Comparison of ENCODE assay signal across 28 cellular contexts in the genomic region with DNA sequence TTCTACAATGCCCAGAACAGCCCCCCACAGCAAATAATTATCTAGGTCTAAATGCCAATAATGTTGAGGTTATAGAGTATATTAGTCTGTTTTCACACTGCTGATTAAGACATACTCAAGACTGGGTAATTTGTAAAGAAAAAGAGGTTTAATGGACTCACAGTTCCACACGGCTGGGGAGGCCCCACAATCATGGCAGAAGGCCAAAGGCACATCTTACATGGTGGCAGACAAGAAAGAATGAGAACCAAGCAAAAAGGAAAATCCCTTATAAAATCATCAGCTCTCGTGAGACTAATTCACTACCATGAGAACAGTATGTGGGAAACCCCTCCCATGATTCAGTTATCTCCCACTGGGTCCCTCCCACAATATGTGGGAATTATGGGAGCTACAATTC. TPM values are rescaled to one million over a fixed set of nuclear protein-coding genes. Genes with fewer than 3 reads are reported as not detected.
DNase-seq lines count a peak whose midpoint lies in the region; ATAC-seq, FAIRE-seq and TF ChIP-seq lines count a peak whose summit lies in the region.
"Had no signal": no experiment of that assay in that cellular context is flagged by ENCODE, and none has a peak within 500 bp of the region (broad histone marks: within the 10 kb centered on the region; RNA-seq: fewer than 3 reads in every experiment).

No MANE protein-coding gene starts in this region.

- peak overlapping the region; percentile 41 for H3K4me3 Mint-ChIP-seq in MCF 10A (ENCODE audit: unreplicated experiment)
- H3K4me3 Mint-ChIP-seq in activated CD4-positive, alpha-beta memory T cell treated with anti-CD3 and anti-CD28 coated beads for 36 hours = peak overlapping the region; percentile 56

- TF ChIP-seq CTCF in MCF 10A (IDR thresholded peaks at IDR 0.05; ENCODE audit: unreplicated experiment) (no peak), breast epithelium (IDR thresholded peaks at IDR 0.05) (no peak), tibial artery (IDR thresholded peaks at IDR 0.05) (no peak)

- no peak for DNase-seq in MCF 10A (ENCODE audit: unreplicated experiment)
- no peak for DNase-seq in breast epithelium (ENCODE audit: low spot score in 2 of 2)
- DNase-seq in activated CD4-positive, alpha-beta memory T cell treated with anti-CD3 and anti-CD28 coated beads for 36 hours = no peak
- DNase-seq in mesenteric fat pad (ENCODE audit: low spot score) = peak; percentile 37
- DNase-seq in tibial artery = no peak
- no peak for DNase-seq in DMS53 treated with DMSO at 0.1 percent for 48 hours (lab: John Stamatoyannopoulos, UW; ENCODE audit: unreplicated experiment)
- DNase-seq in H54 (ENCODE audit: insufficient read length, low spot score) = no peak
- DNase-seq: activated CD4-positive, alpha-beta T cell treated with anti-CD3 and anti-CD28 coated beads, Interleukin-2, amount 10 ng/mL, durations not matched to agents 24 days and 14 days; activated gamma-delta T cell treated with Interleukin-2 at 50 U/mL for 16 hours; CD4-positive, alpha-beta memory T cell; cerebellar nuclear complex; DMS153; glutamatergic neuron; Karpas-422; NCI-H2171; NCI-H524; NK-92 treated with Interleukin-12 subunit alpha and Interleukin-12 subunit beta, amount 100 ng/mL, for 24 hours; SHP77 treated with DMSO at 0.1 percent for 48 hours; stimulated activated CD4-positive, alpha-beta T cell treated with anti-CD3 and anti-CD28 coated beads, Interleukin-1b, Interleukin-23, amount 100 ng/mL, for 48 hours; SW 1271; upper lobe of left lung had no signal

- H3K27ac Mint-ChIP-seq in MCF 10A (ENCODE audit: low read depth, unreplicated experiment) = peak overlapping the region; percentile 31
- no peak overlapping the region for H3K27ac Mint-ChIP-seq in activated CD4-positive, alpha-beta memory T cell treated with anti-CD3 and anti-CD28 coated beads for 36 hours

- H3K4me3 ChIP-seq in breast epithelium (no peak overlapping the region), tibial artery (no peak overlapping the region)
- H3K4me3 ChIP-seq: lung, upper lobe of left lung had no signal

- H3K4me1 Mint-ChIP-seq in MCF 10A (ENCODE audit: insufficient read depth, unreplicated experiment) = peaks cover 23% of the 10 kb centered on the region
- peaks cover 24% of the 10 kb centered on the region for H3K4me1 Mint-ChIP-seq in activated CD4-positive, alpha-beta memory T cell treated with anti-CD3 and anti-CD28 coated beads for 36 hours (ENCODE audit: low read depth)

- TF ChIP-seq POLR2A in breast epithelium (IDR thresholded peaks at IDR 0.05) = no peak
- TF ChIP-seq POLR2A in H54 (IDR thresholded peaks at IDR 0.05; ENCODE audit: low read depth, low read length) = no peak

- no peaks in the 10 kb centered on the region for H3K36me3 Mint-ChIP-seq in MCF 10A (ENCODE audit: insufficient read depth, unreplicated experiment)
- peaks cover 19% of the 10 kb centered on the region for H3K36me3 Mint-ChIP-seq in activated CD4-positive, alpha-beta memory T cell treated with anti-CD3 and anti-CD28 coated beads for 36 hours

- no peak for ATAC-seq in HG02763 (IDR thresholded peaks at IDR 0.05; ENCODE audit: unreplicated experiment)
- ATAC-seq: Panc1 had no signal

- H3K9me3 Mint-ChIP-seq in MCF 10A (ENCODE audit: unreplicated experiment) = peaks cover 15% of the 10 kb centered on the region
- H3K9me3 Mint-ChIP-seq in activated CD4-positive, alpha-beta memory T cell treated with anti-CD3 and anti-CD28 coated beads for 36 hours = peaks cover 16% of the 10 kb centered on the region

- intact Hi-C loops in MCF 10A (cut with micrococcal nuclease) = no loop called here
- intact Hi-C loops in breast epithelium (cut with DNase I; ENCODE audit: low total_unique reads) = no loop called here
- intact Hi-C loops in activated CD4-positive, alpha-beta memory T cell treated with anti-CD3 and anti-CD28 coated beads for 36 hours (cut with micrococcal nuclease) = no loop called here
- intact Hi-C loops in tibial artery (cut with DNase I; ENCODE audit: low total_unique reads) = loop anchor here (5.0 to 10.0 kb wide), 2 partner anchors 270 to 392 kb away; partner anchors contain the start of genes CFAP20, USB1 and ZNF319

- no peak for FAIRE-seq in H54 (lab: Jason Lieb, UNC)
- FAIRE-seq: astrocyte, G401.6, H1 had no signal

- H3K27me3 Mint-ChIP-seq in MCF 10A (ENCODE audit: insufficient read depth, unreplicated experiment) = no peaks in the 10 kb centered on the region
- H3K27me3 Mint-ChIP-seq in activated CD4-positive, alpha-beta memory T cell treated with anti-CD3 and anti-CD28 coated beads for 36 hours = peaks cover 2% of the 10 kb centered on the region
- H3K27me3 Mint-ChIP-seq: activated CD4-positive, alpha-beta T cell treated with anti-CD3 and anti-CD28 coated beads, Interleukin-2, amount 10 ng/mL, durations not matched to agents 24 days and 14 days; CD4-positive, alpha-beta memory T cell had no signal

- no peaks in the 10 kb centered on the region for H3K9me3 ChIP-seq in breast epithelium
- H3K9me3 ChIP-seq in tibial artery = no peaks in the 10 kb centered on the region
- H3K9me3 ChIP-seq: upper lobe of left lung had no signal

- H3K4me1 ChIP-seq in breast epithelium = peaks cover 0 to 5% of the 10 kb centered on the region in 2 donors
- peaks cover 0 to 28% (median 23%) of the 10 kb centered on the region in 4 donors for H3K4me1 ChIP-seq in tibial artery

- CTCF ChIA-PET in MCF 10A (lab: Yijun Ruan, JAX) = no interaction called here
- CTCF ChIA-PET in activated CD4-positive, alpha-beta memory T cell treated with anti-CD3 and anti-CD28 coated beads for 36 hours (lab: Charles Lee) = no interaction called here

- POLR2A ChIA-PET in MCF 10A (lab: Yijun Ruan, JAX) = no interaction called here
- POLR2A ChIA-PET in activated CD4-positive, alpha-beta memory T cell treated with anti-CD3 and anti-CD28 coated beads for 36 hours (lab: Charles Lee) = no interaction called here

- no TSS peak for BruUV-seq in MCF 10A (replicated peaks; lab: Mats Ljungman, UMichigan)

- H3K36me3 ChIP-seq in breast epithelium = no peaks in the 10 kb centered on the region
- no peaks in the 10 kb centered on the region for H3K36me3 ChIP-seq in tibial artery
- H3K36me3 ChIP-seq: upper lobe of left lung had no signal

- no peak overlapping the region for H3K27ac ChIP-seq in breast epithelium
- H3K27ac ChIP-seq in tibial artery = peak overlapping the region; percentile 11 to 59
- H3K27ac ChIP-seq: upper lobe of left lung had no signal

- H3K27me3 ChIP-seq in breast epithelium (no peaks in the 10 kb centered on the region), tibial artery (no peaks in the 10 kb centered on the region)
- H3K27me3 ChIP-seq: upper lobe of left lung had no signal

RNA-seq across cellular contexts. Expression of gene KATNB1, which starts 2.9 kb away (rescaled TPM):
- 22.7 and 30.6 TPM in 2 replicates for total RNA-seq in MCF 10A (2022)
- total RNA-seq in breast epithelium = 10 to 100 TPM; 15.5 to 20.9 (median 17.0) TPM
- 10 to 100 TPM; 30.6 to 31.6 TPM for total RNA-seq in activated CD4-positive, alpha-beta memory T cell treated with anti-CD3 and anti-CD28 coated beads for 36 hours
- 14.4 TPM for total RNA-seq in mesenteric fat pad

RNA-seq across cellular contexts. Expression of gene DRC7, which starts 38.1 kb away (rescaled TPM):
- not detected in 2 replicates for total RNA-seq in MCF 10A (2022)
- total RNA-seq in breast epithelium = 1 to 10 TPM in 1 of 3 donors, not detected in 2; 1.5 TPM
- total RNA-seq in activated CD4-positive, alpha-beta memory T cell treated with anti-CD3 and anti-CD28 coated beads for 36 hours = not detected
- not detected for total RNA-seq in mesenteric fat pad
- total RNA-seq: activated CD4-positive, alpha-beta T cell treated with anti-CD3 and anti-CD28 coated beads, Interleukin-2, amount 10 ng/mL, durations not matched to agents 24 days and 14 days; astrocyte; CD4-positive, alpha-beta memory T cell; H1; skeletal muscle tissue had no signal

Comparison
In these comparisons a context has a peak if more than half of its experiments do, and no peak if none do; other contexts are left out.
1. H3K27ac ChIP-seq: peak in tibial artery (2 of 2); none in breast epithelium (0 of 2).